ENCODE assay signal across 15 cellular contexts in genomic region chr22:36449776-36450175, GRCh38. TPM values are rescaled to one million over a fixed set of nuclear protein-coding genes. Genes with fewer than 3 reads are reported as not detected.
DNase-seq lines count a peak whose midpoint lies in the region; TF ChIP-seq lines count a peak whose summit lies in the region.
"Had no signal": no experiment of that assay in that cellular context is flagged by ENCODE, and none has a peak within 500 bp of the region (broad histone marks: within the 10 kb centered on the region; RNA-seq: fewer than 3 reads in every experiment).

No MANE protein-coding gene starts in this region.

- H2AFZ ChIP-seq in mammary epithelial cell (ENCODE audit: low read depth, low read length) = no peak overlapping the region

- H3K4me3 ChIP-seq in breast epithelium (no peak overlapping the region), mammary epithelial cell (replicated peaks in 1 of 3; ENCODE audit: insufficient read depth in 1 of 3, low read depth in 2 of 3, low read length in 3 of 3) (no peak overlapping the region), coronary artery (no peak overlapping the region), muscle layer of colon (ENCODE audit: low read depth in 1 of 2, low read length in 2 of 2) (no peak overlapping the region), thyroid gland (replicated peaks in 1 of 3) (no peak overlapping the region), WERI-Rb-1 (ENCODE audit: low read depth, low read length) (no peak overlapping the region)
- H3K4me3 ChIP-seq: MG63, Peyer's patch had no signal

- H3K27ac ChIP-seq in breast epithelium (peak overlapping the region; percentile 96 to 98), mammary epithelial cell (ENCODE audit: insufficient read depth, low read depth, low read length) (no peak overlapping the region), coronary artery (peak overlapping the region; percentile 21 to 34), muscle layer of colon (ENCODE audit: low read depth, low read length) (peak overlapping the region; percentile 78), thyroid gland (peak overlapping the region in 2 of 3 donors; percentile 11 to 99), WERI-Rb-1 (no peak overlapping the region)

- no peak overlapping the region for H3K4me2 ChIP-seq in mammary epithelial cell (ENCODE audit: insufficient read depth, low read depth, low read length)

- CTCF ChIA-PET in mammary epithelial cell (lab: Charles Lee; ENCODE audit: low non-redundant PET) = no interaction called here

- intact Hi-C loops in breast epithelium (cut with DNase I; ENCODE audit: low total_unique reads) (no loop called here), mammary epithelial cell (cut with micrococcal nuclease) (no loop called here), thyroid gland (cut with DNase I) (no loop called here)

- BruUV-seq in mammary epithelial cell (replicated peaks; lab: Mats Ljungman, UMichigan) = no TSS peak

- H3K4me1 ChIP-seq in breast epithelium (peaks cover 0 to 24% of the 10 kb centered on the region in 2 donors), mammary epithelial cell (ENCODE audit: insufficient read depth, low read length) (peaks cover 10% of the 10 kb centered on the region), muscle layer of colon (ENCODE audit: insufficient read depth, low read length) (peaks cover 30% of the 10 kb centered on the region), thyroid gland (peaks cover 18 to 32% of the 10 kb centered on the region in 2 donors)

- dilution Hi-C loops in mammary epithelial cell (cut with HindIII; ENCODE audit: low sequenced_read_pairs) = no loop called here

- no peak for DNase-seq in breast epithelium (ENCODE audit: low spot score in 2 of 2)
- DNase-seq in mammary epithelial cell = no peak
- DNase-seq in coronary artery (ENCODE audit: low spot score) = no peak
- no peak for DNase-seq in thyroid gland
- no peak for DNase-seq in DMS153 treated with DMSO at 0.1 percent for 48 hours (lab: John Stamatoyannopoulos, UW; ENCODE audit: unreplicated experiment)
- no peak for DNase-seq in WERI-Rb-1
- DNase-seq in NCI-H2081 treated with DMSO at 0.1 percent for 48 hours (lab: John Stamatoyannopoulos, UW) = no peak
- DNase-seq: ACHN; activated naive CD4-positive, alpha-beta T cell; GDM1; MG63; NCI-H1930; NCI-H526; Peyer's patch had no signal

- H3K9ac ChIP-seq in mammary epithelial cell (ENCODE audit: insufficient read depth, low read length) = no peak overlapping the region
- H3K9ac ChIP-seq in muscle layer of colon (ENCODE audit: low read length) = no peak overlapping the region

- TF ChIP-seq CTCF in breast epithelium (IDR thresholded peaks at IDR 0.05) (no peak), mammary epithelial cell (conservative IDR thresholded peaks at IDR 0.05 in 1 of 2, IDR thresholded peaks at IDR 0.05 in 1 of 2; ENCODE audit: extremely low read depth in 1 of 2, insufficient read depth in 1 of 2, low read depth in 1 of 2, low read length in 2 of 2) (no peak), coronary artery (IDR thresholded peaks at IDR 0.05) (no peak), thyroid gland (IDR thresholded peaks at IDR 0.05) (no peak), WERI-Rb-1 (IDR thresholded peaks at IDR 0.05; ENCODE audit: low read depth, low read length) (no peak)

- no peak for TF ChIP-seq POLR2A in breast epithelium (IDR thresholded peaks at IDR 0.05)
- no peak for TF ChIP-seq POLR2A in thyroid gland (IDR thresholded peaks at IDR 0.05)

- no peaks in the 10 kb centered on the region for H4K20me1 ChIP-seq in mammary epithelial cell (ENCODE audit: insufficient read depth, low read length)

- 87% methylated on average over 5 of the region's 7 CpGs for WGBS in mammary epithelial cell (ENCODE audit: low coverage, missing lambda C conversion rate)
- WGBS in thyroid gland, 2 donors = 60 to 83% methylated on average over 6 to 7 of the region's 7 CpGs

- in situ Hi-C loops in mammary epithelial cell (cut with MboI; ENCODE audit: low sequenced_read_pairs in 2 of 2) = no loop called here

- H3K79me2 ChIP-seq in mammary epithelial cell (ENCODE audit: insufficient read depth, low read length) = no peaks in the 10 kb centered on the region

- H3K27me3 ChIP-seq in breast epithelium = no peaks in the 10 kb centered on the region
- H3K27me3 ChIP-seq in mammary epithelial cell (ENCODE audit: insufficient read depth, low read length) = no peaks in the 10 kb centered on the region
- no peaks in the 10 kb centered on the region for H3K27me3 ChIP-seq in muscle layer of colon (ENCODE audit: control insufficient read depth in 1 of 2, insufficient read depth in 2 of 2, low read length in 2 of 2)
- H3K27me3 ChIP-seq in thyroid gland = no peaks in the 10 kb centered on the region
- H3K27me3 ChIP-seq in WERI-Rb-1 (ENCODE audit: insufficient read depth, low read depth, severe bottlenecking) = no peaks in the 10 kb centered on the region
- H3K27me3 ChIP-seq: MG63, Peyer's patch had no signal

- H3K9me3 ChIP-seq in breast epithelium = no peaks in the 10 kb centered on the region
- H3K9me3 ChIP-seq in mammary epithelial cell (replicated peaks; ENCODE audit: insufficient read depth, low read length) = no peaks in the 10 kb centered on the region
- H3K9me3 ChIP-seq in muscle layer of colon (ENCODE audit: low read length) = no peaks in the 10 kb centered on the region
- H3K9me3 ChIP-seq in thyroid gland = no peaks in the 10 kb centered on the region
- no peaks in the 10 kb centered on the region for H3K9me3 ChIP-seq in WERI-Rb-1 (ENCODE audit: severe bottlenecking)
- H3K9me3 ChIP-seq: MG63, Peyer's patch had no signal

- no peaks in the 10 kb centered on the region for H3K36me3 ChIP-seq in breast epithelium
- H3K36me3 ChIP-seq in mammary epithelial cell (ENCODE audit: insufficient read depth, low read length) = no peaks in the 10 kb centered on the region
- no peaks in the 10 kb centered on the region for H3K36me3 ChIP-seq in muscle layer of colon (ENCODE audit: insufficient read depth, low read length)
- no peaks in the 10 kb centered on the region for H3K36me3 ChIP-seq in thyroid gland
- no peaks in the 10 kb centered on the region for H3K36me3 ChIP-seq in WERI-Rb-1
- H3K36me3 ChIP-seq: MG63, Peyer's patch had no signal

RNA-seq across cellular contexts. Expression of gene TXN2, which starts 31.7 kb away (rescaled TPM):
- 10 to 100 TPM; 52.3 to 71.1 (median 58.1) TPM for total RNA-seq in breast epithelium
- total RNA-seq in mammary epithelial cell = 10 to 100 TPM; 34.7 to 56.9 TPM
- polyA plus RNA-seq in mammary epithelial cell = 127 TPM
- polyA minus RNA-seq in mammary epithelial cell = 136 TPM
- total RNA-seq in thyroid gland = 100 to 1,000 TPM in 1 of 4 donors, 10 to 100 TPM in 3; 56.7 to 115 (median 75.6) TPM

RNA-seq across cellular contexts. Expression of gene FOXRED2, which starts 57.1 kb away (rescaled TPM):
- total RNA-seq in breast epithelium (1 to 10 TPM; 4.9 to 9.9 (median 6.1) TPM), mammary epithelial cell (1 to 10 TPM; 5.8 to 7.4 TPM), thyroid gland (10 to 100 TPM in 2 of 4 donors, 1 to 10 TPM in 2; 5.9 to 12.8 (median 9.4) TPM)
- polyA plus RNA-seq in mammary epithelial cell = 4.4 TPM
- polyA minus RNA-seq in mammary epithelial cell = 12.1 TPM

Comparison
In these comparisons a context has a peak if more than half of its experiments do, and no peak if none do; other contexts are left out.
1. H3K27ac ChIP-seq: peak in breast epithelium (2 of 2), coronary artery (2 of 2), muscle layer of colon (single experiment) and thyroid gland (2 of 3); none in mammary epithelial cell (single experiment) and WERI-Rb-1 (single experiment).